In genomic region chr14:73227812-73228781, GRCh38 we compare ENCODE assay signal across 8 cellular contexts. TPM values are rescaled to one million over a fixed set of nuclear protein-coding genes. Genes with fewer than 3 reads are reported as not detected.
DNase-seq lines count a peak whose midpoint lies in the region; ATAC-seq and TF ChIP-seq lines count a peak whose summit lies in the region.

No MANE protein-coding gene starts in this region.

- no peak overlapping the region for H3K4me3 Mint-ChIP-seq in Caco-2 (ENCODE audit: unreplicated experiment)
- no peak overlapping the region for H3K4me3 Mint-ChIP-seq in T-helper 17 cell

- H3K27ac ChIP-seq in Panc1 (ENCODE audit: low read length): peak overlapping the region; percentile 83
- peak overlapping the region; percentile 54 to 65 (median 56) for H3K27ac ChIP-seq in esophagus muscularis mucosa (replicated peaks in 1 of 4)

- TF ChIP-seq EP300 in esophagus muscularis mucosa (IDR thresholded peaks at IDR 0.05): no peak

- H3K27ac Mint-ChIP-seq in Caco-2 (ENCODE audit: unreplicated experiment): peak overlapping the region; percentile 42
- no peak overlapping the region for H3K27ac Mint-ChIP-seq in T-helper 17 cell

- no peaks in the 10 kb centered on the region for H3K27me3 ChIP-seq in Caco-2 (replicated peaks; ENCODE audit: control insufficient read depth, insufficient read depth, low read length)
- H3K27me3 ChIP-seq in Panc1 (ENCODE audit: control insufficient read depth, insufficient read depth, low read length): no peaks in the 10 kb centered on the region
- H3K27me3 ChIP-seq in esophagus muscularis mucosa: no peaks in the 10 kb centered on the region

- POLR2A ChIA-PET in Caco-2 (lab: Charles Lee) (no interaction called here), Panc1 (lab: Charles Lee) (interaction anchor here (0.6 kb wide), 2 partner anchors 18 to 19 kb away, joined by 3 to 4 read pairs; no protein-coding TSS in a partner anchor)

- peak; percentile 78 for ATAC-seq in Panc1
- ATAC-seq in omental fat pad (ENCODE audit: low FRiP score): peak; percentile 89
- no peak for ATAC-seq in T-helper 17 cell

- H3K4me3 ChIP-seq in Caco-2 (ENCODE audit: low read depth, low read length) (no peak overlapping the region), Panc1 (ENCODE audit: low read depth in 2 of 2, low read length in 2 of 2) (no peak overlapping the region), esophagus muscularis mucosa (peak overlapping the region; percentile 3 to 22 (median 13))

- H3K36me3 Mint-ChIP-seq in Caco-2 (ENCODE audit: insufficient read depth, unreplicated experiment) (peaks cover 10% of the 10 kb centered on the region), T-helper 17 cell (ENCODE audit: low read depth) (peaks cover 6% of the 10 kb centered on the region)

- in situ Hi-C loops in Panc1 (cut with HindIII; ENCODE audit: low pct_unique_long_range_greater_than_20kb, low sequenced_read_pairs): no loop called here

- DNase-seq in Caco-2 (no peak), Panc1 (ENCODE audit: low read depth, low spot score) (peak; percentile 38), esophagus muscularis mucosa (ENCODE audit: extremely low spot score) (no peak), omental fat pad (ENCODE audit: low spot score) (peak; percentile 63), T-helper 17 cell (no peak), HuH-7.5 (ENCODE audit: low spot score) (no peak), DMS53 treated with DMSO at 0.1 percent for 48 hours (lab: John Stamatoyannopoulos, UW; ENCODE audit: unreplicated experiment) (no peak)
- DNase-seq in stimulated activated CD4-positive, alpha-beta T cell treated with anti-CD3 and anti-CD28 coated beads, Interleukin-4, amount 100 ng/mL, for 24 hours: no peak

- no peak for TF ChIP-seq CTCF in Caco-2 (IDR thresholded peaks at IDR 0.05; ENCODE audit: insufficient read depth in 1 of 2, low read depth in 1 of 2, low read length in 1 of 2, severe bottlenecking in 1 of 2, unreplicated experiment in 1 of 2)
- no peak for TF ChIP-seq CTCF in Panc1 (IDR thresholded peaks at IDR 0.05)
- TF ChIP-seq CTCF in esophagus muscularis mucosa (IDR thresholded peaks at IDR 0.05): no peak
- TF ChIP-seq CTCF in omental fat pad (IDR thresholded peaks at IDR 0.05): no peak

- H3K9me3 ChIP-seq in Caco-2 (no peaks in the 10 kb centered on the region), Panc1 (ENCODE audit: control insufficient read depth, insufficient read depth, low read depth, low read length) (no peaks in the 10 kb centered on the region), esophagus muscularis mucosa (no peaks in the 10 kb centered on the region), T-helper 17 cell (ENCODE audit: control insufficient read depth, low read length, poor library complexity, severe bottlenecking) (no peaks in the 10 kb centered on the region)

- intact Hi-C loops in Caco-2 (cut with micrococcal nuclease; ENCODE audit: unreplicated experiment): no loop called here
- intact Hi-C loops in Panc1 (cut with micrococcal nuclease; ENCODE audit: unreplicated experiment): no loop called here
- intact Hi-C loops in esophagus muscularis mucosa (cut with DNase I): no loop called here

- no TSS peak for BruUV-seq in Caco-2 (replicated peaks; lab: Mats Ljungman, UMichigan)
- no TSS peak for BruUV-seq in Panc1 (replicated peaks; lab: Mats Ljungman, UMichigan)

- 32% methylated on average over 22 of the region's 25 CpGs for WGBS in esophagus muscularis mucosa

- H3K27me3 Mint-ChIP-seq in Caco-2 (ENCODE audit: insufficient read depth, unreplicated experiment) (no peaks in the 10 kb centered on the region), T-helper 17 cell (peaks cover 11% of the 10 kb centered on the region)

- H3K4me1 ChIP-seq in Caco-2 (no peaks in the 10 kb centered on the region; the same call in 1 of the 2 replicates), Panc1 (ENCODE audit: control insufficient read depth, insufficient read depth, low read length) (peaks cover 27% of the 10 kb centered on the region), esophagus muscularis mucosa (peaks cover 11 to 49% (median 41%) of the 10 kb centered on the region in 4 donors)

- H3K36me3 ChIP-seq in Caco-2 (ENCODE audit: control insufficient read depth, insufficient read depth, low read length) (no peaks in the 10 kb centered on the region; the same call in 1 of the 2 replicates), Panc1 (ENCODE audit: control insufficient read depth, insufficient read depth, low read length) (no peaks in the 10 kb centered on the region), esophagus muscularis mucosa (peaks cover 0 to 2% (median 0%) of the 10 kb centered on the region in 4 donors)

- H3K4me1 Mint-ChIP-seq in Caco-2 (ENCODE audit: low read depth, unreplicated experiment): no peaks in the 10 kb centered on the region
- peaks cover 4% of the 10 kb centered on the region for H3K4me1 Mint-ChIP-seq in T-helper 17 cell

- CTCF ChIA-PET in Caco-2 (lab: Charles Lee) (no interaction called here), Panc1 (lab: Charles Lee) (interaction anchor here (0.7 kb wide), 1 partner anchor 56 kb away, joined by 3 read pairs; no protein-coding TSS in a partner anchor)

- TF ChIP-seq POLR2A in esophagus muscularis mucosa (IDR thresholded peaks at IDR 0.05; ENCODE audit: low read depth): no peak

- H3K9me3 Mint-ChIP-seq in Caco-2 (ENCODE audit: unreplicated experiment): no peaks in the 10 kb centered on the region

RNA-seq across cellular contexts. Expression of gene PAPLN, which starts 9.2 kb away (rescaled TPM):
- total RNA-seq in Caco-2 (2022) (2.7 and 3.0 TPM in 2 replicates), Panc1 (2021; ENCODE audit: unreplicated experiment) (22.2 TPM), esophagus muscularis mucosa (10 to 100 TPM; 12.0 to 43.5 (median 24.1) TPM), omental fat pad (10 to 100 TPM; 15.4 to 82.6 (median 34.1) TPM), T-helper 17 cell (not detected)
- polyA plus RNA-seq in Panc1 (2012; ENCODE audit: insufficient read length): 19.8 TPM

Comparison
In these comparisons a context has a peak if more than half of its experiments do, and no peak if none do; other contexts are left out.
1. DNase-seq: peak in Panc1 (single experiment) and omental fat pad (single experiment); none in Caco-2 (0 of 2), esophagus muscularis mucosa (single experiment), T-helper 17 cell (0 of 3), HuH-7.5 (single experiment), DMS53 treated with DMSO at 0.1 percent for 48 hours (single experiment) and stimulated activated CD4-positive, alpha-beta T cell treated with anti-CD3 and anti-CD28 coated beads, Interleukin-4, amount 100 ng/mL, for 24 hours (single experiment).
2. H3K4me3 ChIP-seq: peak in esophagus muscularis mucosa (4 of 4); none in Caco-2 (single experiment) and Panc1 (0 of 2).